ENCODE assay signal across 7 cellular contexts in the genomic region with DNA sequence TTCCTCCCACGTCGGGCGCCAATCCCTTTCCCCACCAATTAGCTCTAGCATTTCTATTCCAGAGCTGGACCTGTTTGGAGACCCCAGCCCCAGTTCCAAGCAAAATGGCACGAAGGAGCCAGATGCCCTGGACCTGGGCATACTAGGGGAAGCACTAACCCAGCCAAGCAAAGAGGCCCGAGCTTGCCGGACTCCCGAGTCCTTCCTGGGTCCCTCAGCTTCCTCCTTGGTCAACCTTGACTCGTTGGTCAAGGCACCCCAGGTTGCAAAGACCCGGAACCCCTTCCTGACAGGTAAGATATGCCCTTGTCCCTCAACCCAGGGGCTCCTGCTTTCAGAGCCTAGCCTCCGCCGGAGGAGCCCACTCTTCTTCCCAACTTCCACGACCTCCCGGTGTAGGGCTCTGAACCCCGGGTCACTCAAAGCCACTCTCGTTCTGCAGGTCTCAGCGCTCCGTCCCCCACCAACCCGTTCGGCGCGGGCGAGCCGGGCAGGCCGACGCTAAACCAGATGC. TPM values are rescaled to one million over a fixed set of nuclear protein-coding genes. Genes with fewer than 3 reads are reported as not detected.
DNase-seq lines count a peak whose midpoint lies in the region; ATAC-seq and TF ChIP-seq lines count a peak whose summit lies in the region.

No MANE protein-coding gene starts in this region.

- H3K4me3 Mint-ChIP-seq in HFFc6: peak overlapping the region; percentile 84
- peak overlapping the region; percentile 64 for H3K4me3 Mint-ChIP-seq in activated T-helper 1 cell treated with anti-CD3 and anti-CD28 coated beads, Interleukin-12 subunit alpha, Interleukin-12 subunit beta, Interleukin-2, Interleukin-4 antibody, amounts not matched to agents 30 ng/mL and 10 ng/mL and 1 ng/mL, durations not matched to agents 14 hours and 24 hours and 36 hours
- peak overlapping the region; percentile 71 to 91 (median 85) for H3K4me3 Mint-ChIP-seq in immature natural killer cell

- H3K4me1 Mint-ChIP-seq in HFFc6 (ENCODE audit: low read depth) (peaks cover 29% of the 10 kb centered on the region), immature natural killer cell (peaks cover 11 to 13% of the 10 kb centered on the region in 2 donors)
- peaks cover 18% of the 10 kb centered on the region for H3K4me1 Mint-ChIP-seq in activated T-helper 1 cell treated with anti-CD3 and anti-CD28 coated beads, Interleukin-12 subunit alpha, Interleukin-12 subunit beta, Interleukin-2, Interleukin-4 antibody, amounts not matched to agents 30 ng/mL and 10 ng/mL and 1 ng/mL, durations not matched to agents 14 hours and 24 hours and 36 hours (ENCODE audit: low read depth)

- no peak for ATAC-seq in HG03280 (IDR thresholded peaks at IDR 0.05; ENCODE audit: unreplicated experiment)

- H3K27ac Mint-ChIP-seq in HFFc6 (peak overlapping the region; percentile 65; the same call in 1 of the 2 replicates), immature natural killer cell (peak overlapping the region in 4 of 6 donors; percentile 35 to 79 (median 48))
- peak overlapping the region; percentile 55 for H3K27ac Mint-ChIP-seq in activated T-helper 1 cell treated with anti-CD3 and anti-CD28 coated beads, Interleukin-12 subunit alpha, Interleukin-12 subunit beta, Interleukin-2, Interleukin-4 antibody, amounts not matched to agents 30 ng/mL and 10 ng/mL and 1 ng/mL, durations not matched to agents 14 hours and 24 hours and 36 hours

- H3K27ac ChIP-seq in substantia nigra (ENCODE audit: low read depth, low read length, poor library complexity, severe bottlenecking): peak overlapping the region; percentile 79

- no peak for TF ChIP-seq CTCF in HFFc6 (IDR thresholded peaks at IDR 0.05)

- DNase-seq in HFFc6: no peak
- no peak for DNase-seq in activated T-helper 1 cell treated with anti-CD3 and anti-CD28 coated beads, Interleukin-12 subunit alpha, Interleukin-12 subunit beta, Interleukin-2, Interleukin-4 antibody, amounts not matched to agents 30 ng/mL and 10 ng/mL and 1 ng/mL, durations not matched to agents 14 hours and 24 hours and 36 hours (ENCODE audit: low spot score)
- DNase-seq in immature natural killer cell: no peak
- peak in 1 of 49 donors; percentile 27 for DNase-seq in substantia nigra (lab: John Stamatoyannopoulos, UW)
- no peak for DNase-seq in activated gamma-delta T cell (lab: John Stamatoyannopoulos, UW)
- DNase-seq in NCI-H2081 treated with DMSO at 0.1 percent for 48 hours (lab: John Stamatoyannopoulos, UW): no peak

- H3K27me3 Mint-ChIP-seq in HFFc6 (ENCODE audit: insufficient read depth) (peaks cover 4% of the 10 kb centered on the region), immature natural killer cell (ENCODE audit: low read depth in 3 of 3) (peaks cover 4 to 14% (median 9%) of the 10 kb centered on the region in 3 donors)
- H3K27me3 Mint-ChIP-seq in activated T-helper 1 cell treated with anti-CD3 and anti-CD28 coated beads, Interleukin-12 subunit alpha, Interleukin-12 subunit beta, Interleukin-2, Interleukin-4 antibody, amounts not matched to agents 30 ng/mL and 10 ng/mL and 1 ng/mL, durations not matched to agents 14 hours and 24 hours and 36 hours (ENCODE audit: insufficient read depth): peaks cover 15% of the 10 kb centered on the region

- H3K9me3 Mint-ChIP-seq in HFFc6: no peaks in the 10 kb centered on the region
- no peaks in the 10 kb centered on the region for H3K9me3 Mint-ChIP-seq in activated T-helper 1 cell treated with anti-CD3 and anti-CD28 coated beads, Interleukin-12 subunit alpha, Interleukin-12 subunit beta, Interleukin-2, Interleukin-4 antibody, amounts not matched to agents 30 ng/mL and 10 ng/mL and 1 ng/mL, durations not matched to agents 14 hours and 24 hours and 36 hours
- no peaks in the 10 kb centered on the region for H3K9me3 Mint-ChIP-seq in immature natural killer cell

- intact Hi-C loops in activated T-helper 1 cell treated with anti-CD3 and anti-CD28 coated beads, Interleukin-12 subunit alpha, Interleukin-12 subunit beta, Interleukin-2, Interleukin-4 antibody, amounts not matched to agents 30 ng/mL and 10 ng/mL and 1 ng/mL, durations not matched to agents 14 hours and 24 hours and 36 hours (cut with micrococcal nuclease): no loop called here

- H3K36me3 Mint-ChIP-seq in HFFc6 (ENCODE audit: low read depth) (no peaks in the 10 kb centered on the region), immature natural killer cell (no peaks in the 10 kb centered on the region)
- no peaks in the 10 kb centered on the region for H3K36me3 Mint-ChIP-seq in activated T-helper 1 cell treated with anti-CD3 and anti-CD28 coated beads, Interleukin-12 subunit alpha, Interleukin-12 subunit beta, Interleukin-2, Interleukin-4 antibody, amounts not matched to agents 30 ng/mL and 10 ng/mL and 1 ng/mL, durations not matched to agents 14 hours and 24 hours and 36 hours (ENCODE audit: low read depth)

RNA-seq across cellular contexts. Expression of a gene that starts 5.5 kb away (rescaled TPM):
- 10 to 100 TPM; 53.4 to 71.2 (median 62.6) TPM for total RNA-seq in HFFc6 (2021; fragmentation: NEBNext Ultra II Directional; extraction: Animal tissue kit (Norgen Biotek cat#: 25700))
- total RNA-seq in activated T-helper 1 cell treated with anti-CD3 and anti-CD28 coated beads, Interleukin-12 subunit alpha, Interleukin-12 subunit beta, Interleukin-2, Interleukin-4 antibody, amounts not matched to agents 30 ng/mL and 10 ng/mL and 1 ng/mL, durations not matched to agents 14 hours and 24 hours and 36 hours: 20.5 and 22.5 TPM in 2 replicates
- polyA plus RNA-seq in immature natural killer cell: 10 to 100 TPM in 1 of 3 donors, 1 to 10 TPM in 2; 9.8 to 23.0 (median 9.9) TPM

RNA-seq across cellular contexts. Expression of a gene that starts 8.9 kb away (rescaled TPM):
- total RNA-seq in HFFc6 (2021; fragmentation: NEBNext Ultra II Directional; extraction: Animal tissue kit (Norgen Biotek cat#: 25700)): under 1 TPM in 1 of 6 experiments, not detected in 5; 0.05 TPM
- total RNA-seq in activated T-helper 1 cell treated with anti-CD3 and anti-CD28 coated beads, Interleukin-12 subunit alpha, Interleukin-12 subunit beta, Interleukin-2, Interleukin-4 antibody, amounts not matched to agents 30 ng/mL and 10 ng/mL and 1 ng/mL, durations not matched to agents 14 hours and 24 hours and 36 hours: not detected in 2 replicates
- polyA plus RNA-seq in immature natural killer cell: not detected

RNA-seq across cellular contexts. Expression of a gene that starts 19.1 kb away (rescaled TPM):
- under 1 TPM in 5 of 6 experiments, not detected in 1; 0.03 to 0.19 (median 0.05) TPM for total RNA-seq in HFFc6 (2021; fragmentation: NEBNext Ultra II Directional; extraction: Animal tissue kit (Norgen Biotek cat#: 25700))
- 0.05 and 0.07 TPM in 2 replicates for total RNA-seq in activated T-helper 1 cell treated with anti-CD3 and anti-CD28 coated beads, Interleukin-12 subunit alpha, Interleukin-12 subunit beta, Interleukin-2, Interleukin-4 antibody, amounts not matched to agents 30 ng/mL and 10 ng/mL and 1 ng/mL, durations not matched to agents 14 hours and 24 hours and 36 hours
- not detected for polyA plus RNA-seq in immature natural killer cell

RNA-seq across cellular contexts. Expression of a gene that starts 33.2 kb away (rescaled TPM):
- total RNA-seq in HFFc6 (2021; fragmentation: NEBNext Ultra II Directional; extraction: Animal tissue kit (Norgen Biotek cat#: 25700)): under 1 TPM; 0.12 to 0.76 (median 0.28) TPM
- 2.6 and 3.8 TPM in 2 replicates for total RNA-seq in activated T-helper 1 cell treated with anti-CD3 and anti-CD28 coated beads, Interleukin-12 subunit alpha, Interleukin-12 subunit beta, Interleukin-2, Interleukin-4 antibody, amounts not matched to agents 30 ng/mL and 10 ng/mL and 1 ng/mL, durations not matched to agents 14 hours and 24 hours and 36 hours
- under 1 TPM in 1 of 3 donors, not detected in 2; 1.00 TPM for polyA plus RNA-seq in immature natural killer cell
